ENCODE assay signal across 36 cellular contexts in genomic region chr9:74973714-74974113, GRCh38.
"Had no signal": no experiment of that assay in that cellular context is flagged by ENCODE, and none has a peak within 500 bp of the region (broad histone marks: within the 10 kb centered on the region; RNA-seq: fewer than 3 reads in every experiment).

No MANE protein-coding gene starts in this region.

- H3K27ac ChIP-seq: adrenal gland, body of pancreas, breast epithelium, PC-9, RWPE1 had no signal

- H3K36me3 ChIP-seq: adrenal gland, breast epithelium had no signal

- H3K4me1 Mint-ChIP-seq: activated CD8-positive, alpha-beta memory T cell treated with anti-CD3 and anti-CD28 coated beads, Interleukin-2, amount 10 ng/mL, durations not matched to agents 7 days and 5 days; activated T-helper 17 cell treated with anti-CD3 and anti-CD28 coated beads, Interleukin-2, amount 50 U/mL, for 72 hours had no signal

- H3K9me3 ChIP-seq: adrenal gland, body of pancreas had no signal

- H3K4me3 ChIP-seq: adrenal gland, body of pancreas, breast epithelium, PC-9 had no signal

- H3K4me1 ChIP-seq: adrenal gland, body of pancreas, breast epithelium had no signal

- H3K27ac Mint-ChIP-seq: activated CD4-positive, alpha-beta memory T cell treated with anti-CD3 and anti-CD28 coated beads, Interleukin-2, amount 10 ng/mL, durations not matched to agents 7 days and 5 days; activated CD4-positive, alpha-beta T cell treated with anti-CD3 and anti-CD28 coated beads for 36 hours; activated CD4-positive, alpha-beta T cell treated with anti-CD3 and anti-CD28 coated beads, Interleukin-2, amount 10 ng/mL, durations not matched to agents 7 days and 5 days; activated CD8-positive, alpha-beta memory T cell treated with anti-CD3 and anti-CD28 coated beads, Interleukin-2, amount 10 ng/mL, durations not matched to agents 7 days and 5 days; activated naive CD8-positive, alpha-beta T cell treated with anti-CD3 and anti-CD28 coated beads, Interleukin-2, amount 10 ng/mL, durations not matched to agents 7 days and 5 days; activated T-cell treated with anti-CD3 and anti-CD28 coated beads, Interleukin-2, amount 50 U/mL, for 72 hours; activated T-helper 17 cell treated with anti-CD3 and anti-CD28 coated beads, Interleukin-2, amount 50 U/mL, for 72 hours; T-cell had no signal

- H3K4me3 Mint-ChIP-seq: activated CD4-positive, alpha-beta memory T cell treated with anti-CD3 and anti-CD28 coated beads, Interleukin-2, amount 10 ng/mL, durations not matched to agents 7 days and 5 days; activated CD4-positive, alpha-beta T cell treated with anti-CD3 and anti-CD28 coated beads for 36 hours; activated CD4-positive, alpha-beta T cell treated with anti-CD3 and anti-CD28 coated beads, Interleukin-2, amount 10 ng/mL, durations not matched to agents 7 days and 5 days; activated CD8-positive, alpha-beta memory T cell treated with anti-CD3 and anti-CD28 coated beads, Interleukin-2, amount 10 ng/mL, durations not matched to agents 7 days and 5 days; activated naive CD8-positive, alpha-beta T cell treated with anti-CD3 and anti-CD28 coated beads, Interleukin-2, amount 10 ng/mL, durations not matched to agents 7 days and 5 days; activated T-cell treated with anti-CD3 and anti-CD28 coated beads, Interleukin-2, amount 50 U/mL, for 72 hours; activated T-helper 17 cell treated with anti-CD3 and anti-CD28 coated beads, Interleukin-2, amount 50 U/mL, for 72 hours; T-cell had no signal

- H3K27me3 ChIP-seq: adrenal gland, body of pancreas, breast epithelium had no signal

- H3K27me3 Mint-ChIP-seq: activated CD4-positive, alpha-beta memory T cell treated with anti-CD3 and anti-CD28 coated beads, Interleukin-2, amount 10 ng/mL, durations not matched to agents 7 days and 5 days; activated CD4-positive, alpha-beta T cell treated with anti-CD3 and anti-CD28 coated beads for 36 hours; activated CD4-positive, alpha-beta T cell treated with anti-CD3 and anti-CD28 coated beads, Interleukin-2, amount 10 ng/mL, durations not matched to agents 7 days and 5 days; activated CD8-positive, alpha-beta memory T cell treated with anti-CD3 and anti-CD28 coated beads, Interleukin-2, amount 10 ng/mL, durations not matched to agents 7 days and 5 days; activated naive CD8-positive, alpha-beta T cell treated with anti-CD3 and anti-CD28 coated beads, Interleukin-2, amount 10 ng/mL, durations not matched to agents 7 days and 5 days; activated T-helper 17 cell treated with anti-CD3 and anti-CD28 coated beads, Interleukin-2, amount 50 U/mL, for 72 hours; T-cell had no signal

- H3K4me2 ChIP-seq: PC-9 had no signal

- DNase-seq: activated CD4-positive, alpha-beta memory T cell treated with anti-CD3 and anti-CD28 coated beads, Interleukin-2, amount 10 ng/mL, durations not matched to agents 7 days and 5 days; activated CD4-positive, alpha-beta T cell treated with anti-CD3 and anti-CD28 coated beads for 36 hours; activated CD4-positive, alpha-beta T cell treated with anti-CD3 and anti-CD28 coated beads, Interleukin-2, amount 10 ng/mL, durations not matched to agents 7 days and 5 days; activated CD8-positive, alpha-beta memory T cell treated with anti-CD3 and anti-CD28 coated beads for 24 hours; activated CD8-positive, alpha-beta memory T cell treated with anti-CD3 and anti-CD28 coated beads, Interleukin-2, amount 10 ng/mL, durations not matched to agents 7 days and 5 days; activated CD8-positive, alpha-beta memory T cell treated with anti-CD3 and anti-CD28 coated beads, Interleukin-2, amount 50 U/mL, for 48 hours; activated effector memory CD4-positive, alpha-beta T cell treated with anti-CD3 and anti-CD28 coated beads, Interleukin-2, amount 50 U/mL, for 16 hours; activated naive CD4-positive, alpha-beta T cell; activated naive CD4-positive, alpha-beta T cell treated with anti-CD3 and anti-CD28 coated beads, Interleukin-2, amount 50 U/mL, for 16 hours; activated naive CD8-positive, alpha-beta T cell treated with anti-CD3 and anti-CD28 coated beads, Interleukin-2, amount 10 ng/mL, durations not matched to agents 7 days and 5 days; activated T-cell treated with anti-CD3 and anti-CD28 coated beads, Interleukin-2, amount 50 U/mL, for 72 hours; adrenal gland; body of pancreas; Karpas-422; NCI-H1048; NCI-H1105 treated with DMSO at 0.1 percent for 48 hours; NCI-H1436; NCI-H1694; NCI-H1930; NCI-H2081 treated with DMSO at 0.1 percent for 48 hours; NCI-H226; NCI-H446 treated with DMSO at 0.1 percent for 48 hours; NCI-H524; NCI-H69; NK-92 treated with Interleukin-12 subunit alpha and Interleukin-12 subunit beta, amount 100 ng/mL, for 24 hours; PC-9; SIG-M5; T-cell; T-helper 2 cell; T1000 had no signal

- H3K9me3 Mint-ChIP-seq: activated T-helper 17 cell treated with anti-CD3 and anti-CD28 coated beads, Interleukin-2, amount 50 U/mL, for 72 hours had no signal

- ATAC-seq: activated CD4-positive, alpha-beta T cell treated with anti-CD3 and anti-CD28 coated beads for 36 hours; activated CD4-positive, CD25-positive, alpha-beta regulatory T cell treated with anti-CD3 and anti-CD28 coated beads, Interleukin-2, amount 50 U/mL, for 24 hours; activated CD8-positive, alpha-beta memory T cell treated with anti-CD3 and anti-CD28 coated beads, Interleukin-2, amount 10 ng/mL, durations not matched to agents 7 days and 5 days; activated T-cell treated with anti-CD3 and anti-CD28 coated beads, Interleukin-2, amount 50 U/mL, for 72 hours; activated T-helper 17 cell treated with anti-CD3 and anti-CD28 coated beads, Interleukin-2, amount 50 U/mL, for 72 hours; body of pancreas; Right ventricle myocardium inferior; SK-N-SH treated with all-trans-retinoic acid at 6 μM for 48 hours; T-cell had no signal

- H2AFZ ChIP-seq: PC-9 had no signal
